ENCODE assay signal across 9 cellular contexts in the genomic region with DNA sequence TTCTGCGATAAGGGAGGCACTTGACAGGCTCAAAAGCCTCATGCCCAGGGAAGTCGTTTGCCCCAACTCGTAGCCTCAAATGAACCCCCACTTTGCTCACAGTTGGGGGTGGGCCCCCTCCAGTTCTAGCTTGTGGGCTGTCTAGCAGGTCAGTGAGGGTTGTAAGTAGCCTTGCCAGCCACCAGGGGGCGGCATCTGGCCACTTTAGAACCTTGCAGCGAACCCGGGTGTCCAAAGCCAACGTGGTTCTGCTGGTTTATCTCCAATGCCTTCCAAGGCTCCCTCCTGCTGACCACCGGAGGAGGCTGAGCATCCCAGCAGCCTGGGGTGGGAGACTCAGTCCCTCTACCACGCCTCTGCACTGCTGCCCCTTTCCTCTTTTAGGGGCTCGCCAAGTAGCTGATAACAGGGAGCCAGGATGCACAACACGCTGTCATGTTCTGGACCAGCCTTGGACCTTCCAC. TPM values are rescaled to one million over a fixed set of nuclear protein-coding genes. Genes with fewer than 3 reads are reported as not detected.
DNase-seq lines count a peak whose midpoint lies in the region; ATAC-seq, FAIRE-seq and TF ChIP-seq lines count a peak whose summit lies in the region.
"Had no signal": no experiment of that assay in that cellular context is flagged by ENCODE, and none has a peak within 500 bp of the region (broad histone marks: within the 10 kb centered on the region; RNA-seq: fewer than 3 reads in every experiment).

No MANE protein-coding gene starts in this region.

- no peaks in the 10 kb centered on the region for H3K36me3 ChIP-seq in HCT116 (ENCODE audit: control insufficient read depth in 1 of 2, insufficient read depth in 2 of 2, low read length in 2 of 2)
- no peaks in the 10 kb centered on the region for H3K36me3 ChIP-seq in WERI-Rb-1
- no peaks in the 10 kb centered on the region for H3K36me3 ChIP-seq in bronchial epithelial cell (ENCODE audit: control insufficient read depth, insufficient read depth, low read length)
- H3K36me3 ChIP-seq in kidney epithelial cell (ENCODE audit: control insufficient read depth, insufficient read depth, low read length): no peaks in the 10 kb centered on the region

- H3K4me1 ChIP-seq in HCT116 (ENCODE audit: control insufficient read depth in 1 of 2, insufficient read depth in 2 of 2, low read length in 2 of 2): peaks cover 0 to 5% of the 10 kb centered on the region in 2 experiments; a peak in 1 of 4 replicates

- no peaks in the 10 kb centered on the region for H3K9me2 ChIP-seq in HCT116 (ENCODE audit: insufficient read depth)

- H2AFZ ChIP-seq in HCT116 (ENCODE audit: low read depth, low read length, poor library complexity, severe bottlenecking): peak overlapping the region; percentile 93

- H3K27me3 ChIP-seq in HCT116 (ENCODE audit: insufficient read depth, low read length): no peaks in the 10 kb centered on the region
- H3K27me3 ChIP-seq in WERI-Rb-1 (ENCODE audit: insufficient read depth, low read depth, severe bottlenecking): no peaks in the 10 kb centered on the region
- H3K27me3 ChIP-seq in bronchial epithelial cell (ENCODE audit: control insufficient read depth, insufficient read depth, low read length): no peaks in the 10 kb centered on the region
- H3K27me3 ChIP-seq in kidney epithelial cell (ENCODE audit: control insufficient read depth, insufficient read depth, low read length): no peaks in the 10 kb centered on the region

- RAD21 ChIA-PET in HCT116 (lab: Charles Lee; ENCODE audit: low non-redundant PET in 1 of 2, low total read pairs in 2 of 2, uncharacterized antibody in 2 of 2, unreplicated experiment in 2 of 2): interaction anchor here in 1 of 2 experiments (0.6 to 0.9 kb wide), 3 partner anchors 98 to 297 kb away, joined by 3 read pairs; partner anchors contain the start of gene CAPN7

- no peak overlapping the region for H3K27ac ChIP-seq in HCT116 (ENCODE audit: low read depth, low read length)
- no peak overlapping the region for H3K27ac ChIP-seq in WERI-Rb-1
- H3K27ac ChIP-seq: epithelial cell of prostate had no signal

- no peak for FAIRE-seq in bronchial epithelial cell (lab: Jason Lieb, UNC)

- TF ChIP-seq RAD21 in HCT116 (IDR thresholded peaks at IDR 0.05; ENCODE audit: low read depth): peak; percentile 90

- H3K9ac ChIP-seq in HCT116 (ENCODE audit: low read length): no peak overlapping the region

- TF ChIP-seq POLR2A in HCT116 (IDR thresholded peaks at IDR 0.05; ENCODE audit: borderline replicate concordance, extremely low read depth, insufficient read depth, insufficient read length): no peak

- peak; percentile 67 to 97 (median 95) for TF ChIP-seq CTCF in HCT116 (IDR thresholded peaks at IDR 0.05 in 2 of 3, conservative IDR thresholded peaks at IDR 0.05 in 1 of 3; ENCODE audit: borderline replicate concordance in 1 of 3, insufficient read depth in 1 of 3, low read depth in 2 of 3, low read length in 2 of 3)
- TF ChIP-seq CTCF in WERI-Rb-1 (IDR thresholded peaks at IDR 0.05; ENCODE audit: low read depth, low read length): peak; percentile 89
- TF ChIP-seq CTCF in bronchial epithelial cell (IDR thresholded peaks at IDR 0.05; ENCODE audit: insufficient read depth, low read length, severe bottlenecking): peak; percentile 97
- peak; percentile 96 for TF ChIP-seq CTCF in kidney epithelial cell (IDR thresholded peaks at IDR 0.05; ENCODE audit: insufficient read depth, low read length, poor library complexity, severe bottlenecking)

- DNase-seq in ELF-1 (ENCODE audit: low read depth, low spot score) (peak; percentile 77), HCT116 (ENCODE audit: low read depth, low spot score) (peak; percentile 65), NCI-H1930 (lab: John Stamatoyannopoulos, UW) (peak; percentile 36 to 46), WERI-Rb-1 (peak; percentile 76), bronchial epithelial cell (ENCODE audit: low read depth) (peak; percentile 54), kidney epithelial cell (ENCODE audit: low read depth) (peak; percentile 9)
- DNase-seq in stimulated activated CD4-positive, alpha-beta T cell treated with anti-CD3 and anti-CD28 coated beads, Interleukin-1b, Interleukin-23, amount 100 ng/mL, for 4 hours (ENCODE audit: low read depth in 2 of 2): peak; percentile 63 to 70

- CTCF ChIA-PET in HCT116 (lab: Charles Lee): interaction anchor here (0.6 to 2.8 kb wide), 13 partner anchors 9 to 689 kb away, joined by 3 to 18 read pairs (median 4); partner anchors contain the start of genes CAPN7 and RBSN

- no peaks in the 10 kb centered on the region for H4K20me1 ChIP-seq in HCT116 (ENCODE audit: insufficient read depth)

- BruUV-seq in HCT116 (replicated peaks; lab: Mats Ljungman, UMichigan): no TSS peak

- intact Hi-C loops in HCT116 (cut with micrococcal nuclease): loop anchor here (2.0 to 5.0 kb wide), 6 partner anchors 94 to 704 kb away; no protein-coding TSS in a partner anchor

- H3K9me3 ChIP-seq in HCT116 (ENCODE audit: control insufficient read depth in 1 of 2, insufficient read depth in 1 of 2, low read depth in 1 of 2, low read length in 2 of 2) (no peaks in the 10 kb centered on the region), WERI-Rb-1 (ENCODE audit: severe bottlenecking) (no peaks in the 10 kb centered on the region)

- ATAC-seq in HCT116 (peak; percentile 98), HG03196 (IDR thresholded peaks at IDR 0.05; ENCODE audit: unreplicated experiment) (no peak)

- H3K4me3 ChIP-seq in HCT116 (replicated peaks in 1 of 2; ENCODE audit: low read depth in 1 of 2, low read length in 2 of 2) (no peak overlapping the region), WERI-Rb-1 (ENCODE audit: low read depth, low read length) (no peak overlapping the region), bronchial epithelial cell (ENCODE audit: low read depth, low read length) (no peak overlapping the region), kidney epithelial cell (ENCODE audit: low read depth, low read length) (no peak overlapping the region)

- H3K4me2 ChIP-seq in HCT116 (ENCODE audit: low read length): peak overlapping the region; percentile 62

- H3K79me2 ChIP-seq in HCT116 (ENCODE audit: insufficient read depth, low read length): no peaks in the 10 kb centered on the region

- POLR2A ChIA-PET in HCT116 (lab: Charles Lee): no interaction called here

TF ChIP-seq in HCT116, 20 proteins besides CTCF, POLR2A, EP300 and RAD21:
- TF ChIP-seq EZH2phosphoT487 (IDR thresholded peaks at IDR 0.05; ENCODE audit: borderline replicate concordance): no peak
- TF ChIP-seq SP1 (IDR thresholded peaks at IDR 0.05; ENCODE audit: low read depth): no peak
- no peak for TF ChIP-seq ELF1 (IDR thresholded peaks at IDR 0.05; ENCODE audit: borderline replicate concordance, low read depth)
- no peak for TF ChIP-seq SIN3A (IDR thresholded peaks at IDR 0.05; ENCODE audit: low read depth)
- TF ChIP-seq CBX3 (IDR thresholded peaks at IDR 0.05; ENCODE audit: low read depth): no peak
- TF ChIP-seq ATF3 (IDR thresholded peaks at IDR 0.05): no peak
- TF ChIP-seq YY1 (IDR thresholded peaks at IDR 0.05; ENCODE audit: extremely low read depth, insufficient replicate concordance, low read depth, low read length): no peak
- no peak for TF ChIP-seq REST (IDR thresholded peaks at IDR 0.05; ENCODE audit: low read depth)
- no peak for TF ChIP-seq ZNF274 (IDR thresholded peaks at IDR 0.05; ENCODE audit: low read depth, low read length)
- no peak for TF ChIP-seq CEBPB (IDR thresholded peaks at IDR 0.05; ENCODE audit: low read depth)
- TF ChIP-seq MAX (IDR thresholded peaks at IDR 0.05): no peak

RNA-seq across cellular contexts. Expression of gene RBSN, which starts 9.2 kb away (rescaled TPM):
- total RNA-seq in HCT116 (2021; ENCODE audit: unreplicated experiment) (18.4 TPM), bronchial epithelial cell (31.5 and 32.9 TPM in 2 replicates), kidney epithelial cell (21.1 and 23.9 TPM in 2 replicates)
- 9.2 and 9.8 TPM in 2 replicates for polyA plus RNA-seq in HCT116 (2012)

RNA-seq across cellular contexts. Expression of gene MRPS25, which starts 43.0 kb away (rescaled TPM):
- total RNA-seq in HCT116 (2021; ENCODE audit: unreplicated experiment) (58.3 TPM), bronchial epithelial cell (11.1 and 19.3 TPM in 2 replicates), kidney epithelial cell (22.0 and 38.4 TPM in 2 replicates)
- polyA plus RNA-seq in HCT116 (2012): 31.1 and 40.2 TPM in 2 replicates

Comparison
In these comparisons a context has a peak if more than half of its experiments do, and no peak if none do; other contexts are left out.
1. DNase-seq: peak in every context shown above with its lines; median percentile 77 in ELF-1; 76 in WERI-Rb-1; 66 in stimulated activated CD4-positive, alpha-beta T cell treated with anti-CD3 and anti-CD28 coated beads, Interleukin-1b, Interleukin-23, amount 100 ng/mL, for 4 hours; 65 in HCT116; 54 in bronchial epithelial cell; 41 in NCI-H1930; 9 in kidney epithelial cell.